In the genomic region with DNA sequence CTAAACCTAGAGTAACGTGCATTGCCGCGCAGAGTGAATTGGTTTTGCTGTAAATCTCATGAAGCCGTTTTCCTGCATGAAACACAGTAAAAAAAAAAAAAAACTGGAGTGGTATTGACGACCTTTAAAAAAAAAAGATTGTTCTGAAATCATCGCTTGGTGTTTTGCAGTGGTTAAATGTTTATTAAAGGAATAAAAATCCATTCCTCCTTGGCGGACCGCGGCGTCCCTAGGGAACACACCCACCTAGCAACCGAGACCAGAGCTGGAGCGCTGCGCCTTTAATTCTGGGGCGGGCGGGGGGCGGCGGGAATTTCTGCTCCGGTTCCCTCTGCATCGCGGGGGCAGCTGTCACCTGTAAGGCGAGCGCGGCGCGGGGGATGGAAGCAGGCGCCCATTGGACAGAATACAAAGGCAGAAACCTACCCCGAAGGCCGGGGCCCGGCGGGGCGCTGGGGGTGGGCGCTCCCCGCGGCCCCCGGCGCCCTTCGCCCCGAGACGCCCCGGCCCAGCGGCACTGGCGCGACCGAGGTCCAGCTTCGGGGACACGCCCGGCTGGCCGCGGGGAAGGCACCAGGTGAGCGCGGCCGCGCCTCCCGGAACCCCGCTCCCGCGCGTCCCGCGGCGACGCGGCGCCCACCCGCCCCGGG, we compare ENCODE assay signal across 7 cellular contexts. TPM values are rescaled to one million over a fixed set of nuclear protein-coding genes. Genes with fewer than 3 reads are reported as not detected.
DNase-seq lines count a peak whose midpoint lies in the region; ATAC-seq and TF ChIP-seq lines count a peak whose summit lies in the region.

A gene (plus strand): TSS at position 354 of the 650 bp plus-strand sequence. CDS start 320 bp downstream, outside the sequence.

- WGBS in mammary epithelial cell (ENCODE audit: low coverage, missing lambda C conversion rate) = 18% methylated on average over 7 of the region's 66 CpGs
- WGBS in upper lobe of left lung, 2 donors = 7 to 8% methylated on average over 14 to 22 of the region's 66 CpGs

- peak within 1 kb of the TSS; percentile 85 for H2AFZ ChIP-seq in mammary epithelial cell (ENCODE audit: low read depth, low read length)

- H3K9me3 Mint-ChIP-seq in memory B cell = no peaks in the 10 kb centered on the region

- H3K36me3 ChIP-seq in mammary epithelial cell (ENCODE audit: insufficient read depth, low read length) (no peaks in the 10 kb centered on the region), upper lobe of left lung (no peaks in the 10 kb centered on the region)

- no peak for TF ChIP-seq EP300 in upper lobe of left lung (IDR thresholded peaks at IDR 0.05)

- TF ChIP-seq CTCF in GM12865 (IDR thresholded peaks at IDR 0.05; ENCODE audit: insufficient read depth, low read depth, low read length, missing control alignments) (no peak), mammary epithelial cell (conservative IDR thresholded peaks at IDR 0.05 in 1 of 2, IDR thresholded peaks at IDR 0.05 in 1 of 2; ENCODE audit: extremely low read depth in 1 of 2, insufficient read depth in 1 of 2, low read depth in 1 of 2, low read length in 2 of 2) (no peak), upper lobe of left lung (IDR thresholded peaks at IDR 0.05) (no peak)

- no peaks in the 10 kb centered on the region for H4K20me1 ChIP-seq in mammary epithelial cell (ENCODE audit: insufficient read depth, low read length)

- H3K9me3 ChIP-seq in mammary epithelial cell (replicated peaks; ENCODE audit: insufficient read depth, low read length) (no peaks in the 10 kb centered on the region), upper lobe of left lung (no peaks in the 10 kb centered on the region)

- no peaks in the 10 kb centered on the region for H3K36me3 Mint-ChIP-seq in memory B cell

- DNase-seq in GM12865 (ENCODE audit: low read depth) (no peak), NCI-H146 treated with DMSO at 0.1 percent for 48 hours (lab: John Stamatoyannopoulos, UW; ENCODE audit: unreplicated experiment) (peak; percentile 61), mammary epithelial cell (no peak), memory B cell (ENCODE audit: low spot score in 2 of 2) (no peak), upper lobe of left lung (peak in 1 of 2 donors; percentile 86)
- no peak for DNase-seq in stimulated activated CD4-positive, alpha-beta T cell treated with anti-CD3 and anti-CD28 coated beads, Interleukin-1b, Interleukin-23, amount 100 ng/mL, for 48 hours

- H3K4me2 ChIP-seq in mammary epithelial cell (ENCODE audit: insufficient read depth, low read depth, low read length) = peak within 1 kb of the TSS; percentile 90

- intact Hi-C loops in mammary epithelial cell (cut with micrococcal nuclease) = no loop called here

- peak; percentile 28 for ATAC-seq in memory B cell (ENCODE audit: low read depth)
- ATAC-seq in upper lobe of left lung (ENCODE audit: low FRiP score in 2 of 2) = no peak
- no peak for ATAC-seq in HG02798 (IDR thresholded peaks at IDR 0.05; ENCODE audit: poor library complexity, unreplicated experiment)

- no peak within 1 kb of the TSS for H3K9ac ChIP-seq in mammary epithelial cell (ENCODE audit: insufficient read depth, low read length)

- no peaks in the 10 kb centered on the region for H3K79me2 ChIP-seq in mammary epithelial cell (ENCODE audit: insufficient read depth, low read length)

- no peak for TF ChIP-seq POLR2A in upper lobe of left lung (IDR thresholded peaks at IDR 0.05)

- peaks cover 9% of the 10 kb centered on the region for H3K27me3 ChIP-seq in mammary epithelial cell (ENCODE audit: insufficient read depth, low read length)
- H3K27me3 ChIP-seq in upper lobe of left lung = peaks cover 0 to 36% (median 15%) of the 10 kb centered on the region in 4 donors

- H3K4me3 Mint-ChIP-seq in memory B cell = peak within 1 kb of the TSS; percentile 34

- in situ Hi-C loops in mammary epithelial cell (cut with MboI; ENCODE audit: low sequenced_read_pairs in 2 of 2) = no loop called here

- H3K4me1 Mint-ChIP-seq in memory B cell = peaks cover 8% of the 10 kb centered on the region

- H3K4me1 ChIP-seq in mammary epithelial cell (ENCODE audit: insufficient read depth, low read length) (peaks cover 5% of the 10 kb centered on the region), upper lobe of left lung (peaks cover 12 to 20% (median 15%) of the 10 kb centered on the region in 4 donors)

- no peak within 1 kb of the TSS for H3K27ac ChIP-seq in mammary epithelial cell (ENCODE audit: insufficient read depth, low read depth, low read length)
- H3K27ac ChIP-seq in upper lobe of left lung = no peak within 1 kb of the TSS

- no peak within 1 kb of the TSS for H3K27ac Mint-ChIP-seq in memory B cell

- H3K4me3 ChIP-seq in GM12865 (ENCODE audit: low read depth, low read length) = peak within 1 kb of the TSS; percentile 17
- H3K4me3 ChIP-seq in mammary epithelial cell (replicated peaks in 1 of 3; ENCODE audit: insufficient read depth in 1 of 3, low read depth in 2 of 3, low read length in 3 of 3) = peak within 1 kb of the TSS; percentile 38 to 55 (median 49)
- peak within 1 kb of the TSS in 3 of 4 donors; percentile 43 to 48 (median 45) for H3K4me3 ChIP-seq in upper lobe of left lung

- no TSS peak for BruUV-seq in mammary epithelial cell (replicated peaks; lab: Mats Ljungman, UMichigan)

- H3K27me3 Mint-ChIP-seq in memory B cell = peaks cover 11% of the 10 kb centered on the region

- dilution Hi-C loops in mammary epithelial cell (cut with HindIII; ENCODE audit: low sequenced_read_pairs) = no loop called here

- CTCF ChIA-PET in mammary epithelial cell (lab: Charles Lee; ENCODE audit: low non-redundant PET) = no interaction called here

RNA-seq across cellular contexts. Expression of the gene that starts here (rescaled TPM):
- not detected for total RNA-seq in mammary epithelial cell
- 0.07 TPM for polyA plus RNA-seq in mammary epithelial cell
- polyA minus RNA-seq in mammary epithelial cell = not detected
- 1 to 10 TPM in 1 of 6 donors, under 1 TPM in 4, not detected in 1; 0.30 to 1.0 (median 0.55) TPM for total RNA-seq in upper lobe of left lung
